Comparison of ENCODE assay signal across 32 cellular contexts in the genomic region with DNA sequence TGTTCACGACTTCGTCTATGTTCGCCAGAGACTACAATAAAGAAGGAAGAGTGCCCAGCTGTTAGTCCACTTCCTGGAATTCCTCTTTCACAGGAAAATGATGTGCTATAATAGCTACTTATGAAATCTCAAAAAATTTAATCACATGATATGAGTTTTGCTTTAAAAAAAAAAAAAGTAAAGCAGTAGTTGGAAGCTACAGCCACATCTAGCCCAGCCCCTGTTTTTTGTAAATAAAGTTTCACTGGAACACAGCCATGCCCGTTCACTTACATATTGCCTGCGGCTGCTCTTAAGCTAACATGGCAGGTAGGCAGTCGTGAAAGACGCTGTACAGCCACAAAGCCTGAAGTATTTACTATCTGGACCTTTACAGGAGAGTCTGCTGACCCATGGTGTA. TPM values are rescaled to one million over a fixed set of nuclear protein-coding genes. Genes with fewer than 3 reads are reported as not detected.
DNase-seq lines count a peak whose midpoint lies in the region; ATAC-seq and TF ChIP-seq lines count a peak whose summit lies in the region.
"Had no signal": no experiment of that assay in that cellular context is flagged by ENCODE, and none has a peak within 500 bp of the region (broad histone marks: within the 10 kb centered on the region; RNA-seq: fewer than 3 reads in every experiment).

No MANE protein-coding gene starts in this region.

- H3K36me3 ChIP-seq in prostate gland (no peaks in the 10 kb centered on the region), uterus (no peaks in the 10 kb centered on the region)

- no peaks in the 10 kb centered on the region for H3K4me1 ChIP-seq in prostate gland (replicated peaks)
- no peaks in the 10 kb centered on the region for H3K4me1 ChIP-seq in uterus
- H3K4me1 ChIP-seq: breast epithelium had no signal

- H3K27me3 ChIP-seq in prostate gland (replicated peaks; ENCODE audit: insufficient read depth) (no peaks in the 10 kb centered on the region), uterus (no peaks in the 10 kb centered on the region)
- H3K27me3 ChIP-seq: breast epithelium had no signal

- DNase-seq in AG10803 (ENCODE audit: low read depth), result peak; percentile 23
- peak; percentile 92 for DNase-seq in LNCaP clone FGC (ENCODE audit: low read depth)
- DNase-seq in left lobe of liver (ENCODE audit: low spot score), result no peak
- peak; percentile 43 for DNase-seq in prostate gland (ENCODE audit: low spot score)
- no peak for DNase-seq in NCI-H82 (lab: John Stamatoyannopoulos, UW)
- no peak for DNase-seq in NCI-H1930 (lab: John Stamatoyannopoulos, UW)
- no peak for DNase-seq in uterus
- DNase-seq in NCI-H748 (lab: John Stamatoyannopoulos, UW; ENCODE audit: unreplicated experiment), result no peak
- DNase-seq: activated CD4-positive, alpha-beta T cell treated with anti-CD3 and anti-CD28 coated beads, Interleukin-2, amount 50 U/mL, for 48 hours; activated CD8-positive, alpha-beta memory T cell treated with anti-CD3 and anti-CD28 coated beads, Interleukin-2, amount 50 U/mL, for 48 hours; anterior cingulate cortex; CD8-positive, alpha-beta T cell; effector CD8-positive, alpha-beta T cell; glutamatergic neuron; islet precursor cell; KG1; NCI-H1436; NCI-H2107; NCI-H345; NCI-H69; Right ventricle myocardium superior; stimulated activated CD4-positive, alpha-beta T cell treated with anti-CD3 and anti-CD28 coated beads, Interleukin-2, amount 100 ng/mL, for 24 hours; stimulated activated naive CD8-positive, alpha-beta T cell treated with anti-CD3 and anti-CD28 coated beads, Interleukin-15, Interleukin-2, amounts not matched to agents 100 U/mL and 50 U/mL, for 24 hours; T-helper 17 cell had no signal

- ATAC-seq in left lobe of liver, result peak; percentile 86
- ATAC-seq: activated CD4-positive, CD25-positive, alpha-beta regulatory T cell treated with anti-CD3 and anti-CD28 coated beads, Interleukin-2, amount 50 U/mL, for 24 hours; CD8-positive, alpha-beta T cell; GM23338; mucosa of descending colon; Panc1; stimulated activated naive CD8-positive, alpha-beta T cell treated with anti-CD3 and anti-CD28 coated beads, Interleukin-15, Interleukin-2, amounts not matched to agents 100 U/mL and 50 U/mL, for 24 hours; T-helper 17 cell had no signal

- peak overlapping the region; percentile 15 to 17 for H3K27ac ChIP-seq in prostate gland
- H3K27ac ChIP-seq in uterus, result no peak overlapping the region
- H3K27ac ChIP-seq: breast epithelium, epithelial cell of prostate, thoracic aorta had no signal

- intact Hi-C loops in prostate gland (cut with DNase I) (loop anchor here (10.0 kb wide), 1 partner anchor 145 kb away; no protein-coding TSS in a partner anchor), uterus (cut with DNase I; ENCODE audit: low total_unique reads) (no loop called here)

- no peak overlapping the region for H3K4me3 ChIP-seq in AG10803 (ENCODE audit: low read length)
- H3K4me3 ChIP-seq in LNCaP clone FGC (ENCODE audit: low read depth, low read length), result peak overlapping the region; percentile 13; the same call in 1 of the 2 replicates
- no peak overlapping the region for H3K4me3 ChIP-seq in prostate gland
- no peak overlapping the region for H3K4me3 ChIP-seq in uterus
- H3K4me3 ChIP-seq: breast epithelium, GM23338, lung, mucosa of descending colon, thoracic aorta had no signal

- TF ChIP-seq CTCF in AG10803 (conservative IDR thresholded peaks at IDR 0.05; ENCODE audit: low read length) (no peak), LNCaP clone FGC (IDR thresholded peaks at IDR 0.05; ENCODE audit: control insufficient read depth, extremely low read depth, insufficient read depth) (no peak), prostate gland (IDR thresholded peaks at IDR 0.05) (no peak), uterus (IDR thresholded peaks at IDR 0.05) (no peak)

- 43% methylated on average over 7 of the region's 7 CpGs for WGBS in prostate gland

- H3K9me3 ChIP-seq in prostate gland, result no peaks in the 10 kb centered on the region
- no peaks in the 10 kb centered on the region for H3K9me3 ChIP-seq in uterus
- H3K9me3 ChIP-seq: breast epithelium, mucosa of descending colon, thoracic aorta had no signal

- TF ChIP-seq POLR2A in prostate gland (IDR thresholded peaks at IDR 0.05) (no peak), uterus (IDR thresholded peaks at IDR 0.05) (no peak)

RNA-seq across cellular contexts. Expression of a gene that starts 15.3 kb away (rescaled TPM):
- total RNA-seq in left lobe of liver (25.5 TPM), prostate gland (10 to 100 TPM; 24.5 to 64.4 TPM), uterus (10 to 100 TPM; 22.3 to 76.2 (median 32.1) TPM)

RNA-seq across cellular contexts. Expression of a gene that starts 33.0 kb away (rescaled TPM):
- total RNA-seq in left lobe of liver, result 0.50 TPM
- 10 to 100 TPM in 1 of 2 donors, 1 to 10 TPM in 1; 8.1 to 12.0 TPM for total RNA-seq in prostate gland
- total RNA-seq in uterus, result 10 to 100 TPM in 2 of 4 donors, 1 to 10 TPM in 1, not detected in 1; 3.2 to 19.6 (median 15.6) TPM

RNA-seq across cellular contexts. Expression of a gene that starts 52.7 kb away (rescaled TPM):
- total RNA-seq in left lobe of liver (7.4 TPM), prostate gland (10 to 100 TPM; 27.9 to 33.1 TPM), uterus (10 to 100 TPM in 3 of 4 donors, 1 to 10 TPM in 1; 9.7 to 29.0 (median 17.0) TPM)

Comparison
In these comparisons a context has a peak if more than half of its experiments do, and no peak if none do; other contexts are left out.
1. DNase-seq: peak in AG10803 (single experiment), LNCaP clone FGC (single experiment) and prostate gland (single experiment); none in left lobe of liver (single experiment), NCI-H82 (single experiment), NCI-H1930 (0 of 2), uterus (0 of 2) and NCI-H748 (single experiment).
2. H3K27ac ChIP-seq: peak in prostate gland (2 of 2); none in uterus (0 of 2).